Comparison of ENCODE assay signal across 21 cellular contexts in genomic region chr4:56630876-56631666, GRCh38. TPM values are rescaled to one million over a fixed set of nuclear protein-coding genes. Genes with fewer than 3 reads are reported as not detected.
DNase-seq lines count a peak whose midpoint lies in the region; ATAC-seq, FAIRE-seq and TF ChIP-seq lines count a peak whose summit lies in the region.
"Had no signal": no experiment of that assay in that cellular context is flagged by ENCODE, and none has a peak within 500 bp of the region (broad histone marks: within the 10 kb centered on the region; RNA-seq: fewer than 3 reads in every experiment).

No MANE protein-coding gene starts in this region.

- H3K36me3 ChIP-seq in pancreas = no peaks in the 10 kb centered on the region
- no peaks in the 10 kb centered on the region for H3K36me3 ChIP-seq in MG63
- H3K36me3 ChIP-seq: breast epithelium, left lung, ovary, tibial nerve had no signal

- H3K9me3 ChIP-seq in pancreas = no peaks in the 10 kb centered on the region
- peaks cover 2% of the 10 kb centered on the region for H3K9me3 ChIP-seq in MG63
- H3K9me3 ChIP-seq: ovary had no signal

- TF ChIP-seq CTCF in foreskin fibroblast (IDR thresholded peaks at IDR 0.05; ENCODE audit: low read depth, low read length) = no peak
- TF ChIP-seq CTCF in pancreas (IDR thresholded peaks at IDR 0.05) = no peak

- FAIRE-seq in pancreas (lab: Jason Lieb, UNC) = no peak
- FAIRE-seq: GM18507 had no signal

- H3K4me1 ChIP-seq in pancreas = no peaks in the 10 kb centered on the region
- H3K4me1 ChIP-seq: breast epithelium, left lung, tibial nerve had no signal

- intact Hi-C loops in pancreas (cut with DNase I) = no loop called here

- H3K27ac ChIP-seq in pancreas = no peak overlapping the region
- H3K27ac ChIP-seq: breast epithelium, left lung, ovary, tibial nerve had no signal

- H3K27me3 ChIP-seq in pancreas (no peaks in the 10 kb centered on the region), MG63 (no peaks in the 10 kb centered on the region)
- H3K27me3 ChIP-seq: breast epithelium, left lung, ovary, tibial nerve had no signal

- DNase-seq in H4 (ENCODE audit: low spot score) = peak; percentile 25
- peak; percentile 23 for DNase-seq in amniotic stem cell (lab: John Stamatoyannopoulos, UW)
- peak; percentile 51 to 79 for DNase-seq in foreskin fibroblast
- peak; percentile 35 for DNase-seq in superior temporal gyrus (ENCODE audit: extremely low spot score)
- DNase-seq in pancreas = no peak
- DNase-seq in MG63 = no peak
- DNase-seq in NCI-H1105 (lab: John Stamatoyannopoulos, UW) = no peak
- DNase-seq in NCI-H2107 treated with DMSO at 0.1 percent for 48 hours (lab: John Stamatoyannopoulos, UW; ENCODE audit: unreplicated experiment) = no peak
- DNase-seq: activated naive CD4-positive, alpha-beta T cell treated with anti-CD3 and anti-CD28 coated beads, Interleukin-2, amount 50 U/mL, for 16 hours; activated T-cell treated with anti-CD3 and anti-CD28 coated beads for 4 hours; H9; left lung; NCI-H1048; NCI-H82; ovary had no signal

- ATAC-seq in pancreas = no peak
- ATAC-seq: esophagus mucosa; left lung; Panc1; stimulated activated effector memory CD8-positive, alpha-beta T cell treated with anti-CD3 and anti-CD28 coated beads, Interleukin-12 subunit alpha, Interleukin-12 subunit beta, amount 100 ng/mL, for 72 hours had no signal

- H3K4me3 ChIP-seq in foreskin fibroblast (ENCODE audit: low read depth in 1 of 2, low read length in 2 of 2) (no peak overlapping the region), pancreas (no peak overlapping the region), MG63 (no peak overlapping the region)
- H3K4me3 ChIP-seq: breast epithelium, left lung, ovary, tibial nerve had no signal

- 37 to 49% methylated on average over 5 of the region's 5 CpGs for WGBS in pancreas, 2 donors

RNA-seq across cellular contexts. Expression of gene HOPX, which starts 50.0 kb away (rescaled TPM):
- total RNA-seq in H4 (2014; rRNA removed; shearing (Covaris generic)) = not detected in 2 replicates
- total RNA-seq in pancreas = 1 to 10 TPM in 4 of 6 donors, under 1 TPM in 2; 0.43 to 9.9 (median 2.5) TPM
- 10 to 100 TPM in 1 of 2 donors, 1 to 10 TPM in 1; 6.0 to 29.3 TPM for polyA plus RNA-seq in pancreas
- total RNA-seq in MG63 (2014; rRNA removed; shearing (Covaris generic); ENCODE audit: low replicate concordance) = 0.79 TPM in 1 of 2 replicates, not detected in the other
- total RNA-seq: H9 had no signal

Comparison
In these comparisons a context has a peak if more than half of its experiments do, and no peak if none do; other contexts are left out.
1. DNase-seq: peak in H4 (single experiment), amniotic stem cell (single experiment), foreskin fibroblast (2 of 2) and superior temporal gyrus (single experiment); none in pancreas (0 of 6), MG63 (single experiment), NCI-H1105 (single experiment) and NCI-H2107 treated with DMSO at 0.1 percent for 48 hours (single experiment).